23 cellular contexts compared by ENCODE assay signal in genomic region chr2:168740360-168740759, GRCh38.
"Had no signal": no experiment of that assay in that cellular context is flagged by ENCODE, and none has a peak within 500 bp of the region (broad histone marks: within the 10 kb centered on the region; RNA-seq: fewer than 3 reads in every experiment).

No MANE protein-coding gene starts in this region.

- H2AFZ ChIP-seq: neural progenitor cell had no signal

- ATAC-seq: activated naive CD4-positive, alpha-beta T cell treated with anti-CD3 and anti-CD28 coated beads, Interleukin-2, amount 50 U/mL, for 72 hours; activated T-helper 17 cell treated with anti-CD3 and anti-CD28 coated beads, Interleukin-2, amount 50 U/mL, for 72 hours; esophagus mucosa; gastrocnemius medialis; left lobe of liver; lower lobe of right lung; naive thymus-derived CD8-positive, alpha-beta T cell; stimulated activated naive B cell treated with anti-CD40 and anti-IgM and Interleukin-4, amounts not matched to agents 10 μg/mL and 1 μg/mL and 100 μg/mL, for 72 hours had no signal

- H3K9ac ChIP-seq: neural progenitor cell had no signal

- H3K4me2 ChIP-seq: neural progenitor cell had no signal

- H3K36me3 ChIP-seq: ascending aorta, gastrocnemius medialis, lower lobe of right lung, neural progenitor cell, sigmoid colon, WERI-Rb-1 had no signal

- H3K4me3 ChIP-seq: ascending aorta, gastrocnemius medialis, lower lobe of right lung, neural progenitor cell, sigmoid colon, testis had no signal

- H3K27ac ChIP-seq: ascending aorta, gastrocnemius medialis, lower lobe of right lung, neural progenitor cell, sigmoid colon, testis, WERI-Rb-1 had no signal

- H3K9me3 ChIP-seq: ascending aorta, gastrocnemius medialis, lower lobe of right lung, sigmoid colon, testis had no signal

- H3K27me3 ChIP-seq: ascending aorta, gastrocnemius medialis, neural progenitor cell, sigmoid colon, testis had no signal

- DNase-seq: activated CD4-positive, alpha-beta T cell treated with anti-CD3 and anti-CD28 coated beads for 1 hour; activated CD8-positive, alpha-beta memory T cell treated with anti-CD3 and anti-CD28 coated beads for 24 hours; activated CD8-positive, alpha-beta memory T cell treated with anti-CD3 and anti-CD28 coated beads, Interleukin-2, amount 50 U/mL, for 4 hours; activated T-cell treated with anti-CD3 and anti-CD28 coated beads, Interleukin-2, amount 50 U/mL, for 24 hours; central memory CD4-positive, alpha-beta T cell; effector memory CD4-positive, alpha-beta T cell; gastrocnemius medialis; hypothalamus; lower lobe of right lung; naive thymus-derived CD8-positive, alpha-beta T cell; posterior cingulate gyrus; sigmoid colon; stimulated activated CD4-positive, alpha-beta T cell treated with anti-CD3 and anti-CD28 coated beads, Interleukin-2, amount 100 ng/mL, for 48 hours; stimulated activated CD8-positive, alpha-beta memory T cell treated with anti-CD3 and anti-CD28 coated beads, Interleukin-4, amount 100 ng/mL, for 48 hours; stimulated activated naive B cell treated with anti-CD40 and anti-IgM and Interleukin-4, amounts not matched to agents 10 μg/mL and 1 μg/mL and 100 μg/mL, for 72 hours; testis; WERI-Rb-1 had no signal

- H3K4me1 ChIP-seq: ascending aorta, lower lobe of right lung, neural progenitor cell, sigmoid colon, testis had no signal
